Comparison of ENCODE assay signal across 24 cellular contexts in the genomic region with DNA sequence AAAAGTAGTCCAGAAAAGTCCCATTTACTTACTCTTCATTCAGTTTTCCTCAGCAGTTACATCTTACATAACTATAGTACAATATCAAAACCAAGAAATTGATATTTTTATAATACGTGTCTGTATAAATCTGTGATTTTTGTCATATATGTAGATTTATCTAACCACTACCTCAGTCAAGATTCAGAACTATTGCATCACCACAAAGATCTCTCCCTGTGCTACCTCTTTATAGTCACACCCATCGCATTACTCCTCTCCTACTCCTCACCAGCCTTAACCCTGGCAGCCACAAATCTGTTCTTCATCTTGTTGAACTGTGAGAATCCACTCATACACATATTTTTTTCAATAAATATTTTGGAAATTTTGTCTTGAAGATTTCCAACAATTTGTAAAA.
"Had no signal": no experiment of that assay in that cellular context is flagged by ENCODE, and none has a peak within 500 bp of the region (broad histone marks: within the 10 kb centered on the region; RNA-seq: fewer than 3 reads in every experiment).

No MANE protein-coding gene starts in this region.

- H3K36me3 Mint-ChIP-seq: natural killer cell treated with Interleukin-12 subunit alpha and Interleukin-12 subunit beta and Interleukin-15 and Interleukin-18, amount 100 ng/mL, for 72 hours had no signal

- H3K27me3 ChIP-seq: esophagus squamous epithelium, gastroesophageal sphincter, neural progenitor cell, ovary, right atrium auricular region, tibial nerve, upper lobe of right lung, vagina had no signal

- H3K9ac ChIP-seq: neural progenitor cell had no signal

- H2AFZ ChIP-seq: neural progenitor cell had no signal

- H3K27ac ChIP-seq: esophagus squamous epithelium, gastroesophageal sphincter, left ventricle myocardium inferior, lower lobe of right lung, neural progenitor cell, ovary, right atrium auricular region, tibial nerve, upper lobe of right lung, vagina had no signal

- H3K4me3 Mint-ChIP-seq: dendritic cell treated with granulocyte-macrophage colony-stimulating factor and Interleukin-4, amounts not matched to agents 40 ng/mL and 50 ng/mL, for 4 days; effector memory CD8-positive, alpha-beta T cell; immature natural killer cell; memory B cell; mesothelial cell of epicardium; natural killer cell treated with Interleukin-12 subunit alpha and Interleukin-12 subunit beta and Interleukin-15 and Interleukin-18, amount 100 ng/mL, for 72 hours; neural progenitor cell; stimulated activated naive CD8-positive, alpha-beta T cell treated with anti-CD3 and anti-CD28 coated beads, Interleukin-15, Interleukin-2, amounts not matched to agents 100 ng/mL and 50 ng/mL, for 24 hours had no signal

- H3K9me3 Mint-ChIP-seq: dendritic cell treated with granulocyte-macrophage colony-stimulating factor and Interleukin-4, amounts not matched to agents 40 ng/mL and 50 ng/mL, for 4 days; effector memory CD8-positive, alpha-beta T cell; memory B cell; natural killer cell treated with Interleukin-12 subunit alpha and Interleukin-12 subunit beta and Interleukin-15 and Interleukin-18, amount 100 ng/mL, for 72 hours; neural progenitor cell had no signal

- ATAC-seq: effector memory CD8-positive, alpha-beta T cell; gastroesophageal sphincter; left cardiac atrium; lower lobe of right lung; natural killer cell treated with Interleukin-12 subunit alpha and Interleukin-12 subunit beta and Interleukin-15 and Interleukin-18, amount 100 ng/mL, for 72 hours; upper lobe of right lung had no signal

- DNase-seq: effector memory CD8-positive, alpha-beta T cell; esophagus squamous epithelium; glutamatergic neuron; immature natural killer cell; kidney; left cardiac atrium; left ventricle myocardium inferior; lower lobe of right lung; nucleus accumbens; ovary; small intestine; stimulated activated CD4-positive, alpha-beta T cell treated with anti-CD3 and anti-CD28 coated beads, Interleukin-12 subunit alpha, Interleukin-12 subunit beta, amount 100 ng/mL, for 4 hours; stimulated activated CD4-positive, alpha-beta T cell treated with anti-CD3 and anti-CD28 coated beads, Interleukin-2, amount 100 ng/mL, for 48 hours; upper lobe of right lung had no signal

- H3K4me2 ChIP-seq: neural progenitor cell had no signal

- H3K9me3 ChIP-seq: lower lobe of right lung, ovary, upper lobe of right lung, vagina had no signal

- H3K36me3 ChIP-seq: gastroesophageal sphincter, lower lobe of right lung, ovary, right atrium auricular region, upper lobe of right lung, vagina had no signal

- H3K4me1 ChIP-seq: esophagus squamous epithelium, gastroesophageal sphincter, left ventricle myocardium inferior, lower lobe of right lung, neural progenitor cell, right atrium auricular region, tibial nerve, upper lobe of right lung, vagina had no signal

- H3K4me1 Mint-ChIP-seq: neural progenitor cell had no signal

- H3K27ac Mint-ChIP-seq: dendritic cell treated with granulocyte-macrophage colony-stimulating factor and Interleukin-4, amounts not matched to agents 40 ng/mL and 50 ng/mL, for 4 days; effector memory CD8-positive, alpha-beta T cell; immature natural killer cell; memory B cell; mesothelial cell of epicardium; natural killer cell treated with Interleukin-12 subunit alpha and Interleukin-12 subunit beta and Interleukin-15 and Interleukin-18, amount 100 ng/mL, for 72 hours; neural progenitor cell; stimulated activated naive CD8-positive, alpha-beta T cell treated with anti-CD3 and anti-CD28 coated beads, Interleukin-15, Interleukin-2, amounts not matched to agents 100 ng/mL and 50 ng/mL, for 24 hours had no signal

- H3K4me3 ChIP-seq: esophagus squamous epithelium, gastroesophageal sphincter, left ventricle myocardium inferior, lower lobe of right lung, neural progenitor cell, ovary, right atrium auricular region, tibial nerve, upper lobe of right lung, vagina had no signal

- H3K27me3 Mint-ChIP-seq: dendritic cell treated with granulocyte-macrophage colony-stimulating factor and Interleukin-4, amounts not matched to agents 40 ng/mL and 50 ng/mL, for 4 days; memory B cell; natural killer cell treated with Interleukin-12 subunit alpha and Interleukin-12 subunit beta and Interleukin-15 and Interleukin-18, amount 100 ng/mL, for 72 hours; stimulated activated naive CD8-positive, alpha-beta T cell treated with anti-CD3 and anti-CD28 coated beads, Interleukin-15, Interleukin-2, amounts not matched to agents 100 ng/mL and 50 ng/mL, for 24 hours had no signal
